ENCODE assay signal across 21 cellular contexts in the genomic region with DNA sequence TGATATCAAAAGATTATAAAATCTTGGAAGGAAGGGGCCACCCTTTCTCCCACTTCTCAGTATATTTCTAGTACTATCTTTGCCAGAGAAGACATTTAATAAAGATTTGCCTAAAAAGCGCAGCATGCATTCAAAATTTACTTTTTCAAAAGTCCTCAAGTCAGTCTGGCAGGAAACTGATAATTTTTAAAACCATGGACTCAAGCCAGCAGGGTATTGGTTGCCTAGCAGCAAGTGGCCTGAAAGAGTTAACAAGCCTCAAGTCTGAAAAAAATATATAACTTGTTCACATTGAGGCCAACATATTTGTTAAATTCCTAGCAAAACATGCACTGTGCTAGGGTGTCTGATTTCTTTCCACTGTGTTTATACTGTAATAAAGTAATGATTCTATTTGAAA.
DNase-seq lines count a peak whose midpoint lies in the region; ATAC-seq, FAIRE-seq and TF ChIP-seq lines count a peak whose summit lies in the region.
"Had no signal": no experiment of that assay in that cellular context is flagged by ENCODE, and none has a peak within 500 bp of the region (broad histone marks: within the 10 kb centered on the region; RNA-seq: fewer than 3 reads in every experiment).

No MANE protein-coding gene starts in this region.

- no peaks in the 10 kb centered on the region for H3K9me3 Mint-ChIP-seq in activated CD8-positive, alpha-beta T cell treated with anti-CD3 and anti-CD28 coated beads for 36 hours
- H3K9me3 Mint-ChIP-seq in activated T-cell treated with anti-CD3 and anti-CD28 coated beads, Interleukin-2, amount 50 U/mL, for 72 hours = no peaks in the 10 kb centered on the region

- no TSS peak for BruUV-seq in K562 (replicated peaks; lab: Mats Ljungman, UMichigan)

- H3K9ac ChIP-seq in K562 (ENCODE audit: insufficient read depth in 1 of 2, low read depth in 2 of 2, low read length in 2 of 2) = 0 out of 4 replicates have a peak overlapping the region, but pooled peaks of 1 of the 2 experiments have one; percentile 7

- no peak overlapping the region for H2AFZ ChIP-seq in K562 (ENCODE audit: low read depth, low read length)

- no peaks in the 10 kb centered on the region for H3K36me3 Mint-ChIP-seq in activated CD8-positive, alpha-beta T cell treated with anti-CD3 and anti-CD28 coated beads for 36 hours (ENCODE audit: low read depth)
- no peaks in the 10 kb centered on the region for H3K36me3 Mint-ChIP-seq in activated T-cell treated with anti-CD3 and anti-CD28 coated beads, Interleukin-2, amount 50 U/mL, for 72 hours (ENCODE audit: insufficient read depth in 2 of 2)
- H3K36me3 Mint-ChIP-seq: IgD-negative memory B cell had no signal

- peak; percentile 67 for FAIRE-seq in K562 (lab: Jason Lieb, UNC)
- FAIRE-seq: A204.1, GM12892, GM18507, HepG2 had no signal

- H3K36me3 ChIP-seq in K562 (ENCODE audit: control insufficient read depth, insufficient read depth, low read length) = peaks cover 7% of the 10 kb centered on the region

- H3K4me3 ChIP-seq in K562 = no peak overlapping the region

- no peaks in the 10 kb centered on the region for H3K27me3 ChIP-seq in K562 (ENCODE audit: control insufficient read depth in 2 of 2, insufficient read depth in 2 of 2, low read length in 2 of 2)

- POLR2A ChIA-PET in K562 (lab: Yijun Ruan, JAX) = no interaction called here
- POLR2A ChIA-PET in activated CD8-positive, alpha-beta T cell treated with anti-CD3 and anti-CD28 coated beads for 36 hours (lab: Charles Lee) = interaction anchor here (0.6 kb wide), 1 partner anchor 8 kb away, joined by 3 read pairs; no protein-coding TSS in a partner anchor

- peaks cover 0 to 41% of the 10 kb centered on the region in 2 experiments; a peak in 2 of 5 replicates for H3K4me1 ChIP-seq in K562 (replicated peaks in 1 of 2; ENCODE audit: control insufficient read depth in 2 of 2, insufficient read depth in 2 of 2, low read length in 2 of 2)

- CTCF ChIA-PET in K562 (lab: Yijun Ruan, JAX; ENCODE audit: low intra/inter-chr PET ratio) = no interaction called here
- CTCF ChIA-PET in activated CD8-positive, alpha-beta T cell treated with anti-CD3 and anti-CD28 coated beads for 36 hours (lab: Charles Lee) = no interaction called here

- peaks cover 3% of the 10 kb centered on the region for H3K9me1 ChIP-seq in K562 (ENCODE audit: control insufficient read depth, insufficient read depth, low read length)

- H4K20me1 ChIP-seq in K562 (replicated peaks; ENCODE audit: control insufficient read depth, insufficient read depth, low read length) = no peaks in the 10 kb centered on the region; the same call in 1 of the 2 replicates

- H3K4me1 Mint-ChIP-seq in activated CD8-positive, alpha-beta T cell treated with anti-CD3 and anti-CD28 coated beads for 36 hours (ENCODE audit: low read depth) = no peaks in the 10 kb centered on the region
- no peaks in the 10 kb centered on the region for H3K4me1 Mint-ChIP-seq in activated T-cell treated with anti-CD3 and anti-CD28 coated beads, Interleukin-2, amount 50 U/mL, for 72 hours (ENCODE audit: low read depth)
- H3K4me1 Mint-ChIP-seq: IgD-negative memory B cell had no signal

- no peaks in the 10 kb centered on the region for H3K9me3 ChIP-seq in K562 (replicated peaks; ENCODE audit: control insufficient read depth, insufficient read depth, low read depth, low read length)

- 0% methylated on average over 1 of the region's 1 CpG for WGBS in K562 (ENCODE audit: insufficient coverage, low coverage, missing lambda C conversion rate)

- no peak overlapping the region for H3K27ac Mint-ChIP-seq in activated CD8-positive, alpha-beta T cell treated with anti-CD3 and anti-CD28 coated beads for 36 hours
- no peak overlapping the region for H3K27ac Mint-ChIP-seq in activated T-cell treated with anti-CD3 and anti-CD28 coated beads, Interleukin-2, amount 50 U/mL, for 72 hours
- H3K27ac Mint-ChIP-seq: CD4-positive, alpha-beta T cell; HFFc6; IgD-negative memory B cell had no signal

- no peak for TF ChIP-seq EP300 in K562 (IDR thresholded peaks at IDR 0.05; ENCODE audit: low read length)

- H3K27ac ChIP-seq in K562 (ENCODE audit: extremely low read depth, low read depth, low read length) = peak overlapping the region; percentile 54; the same call in 2 of the 3 replicates
- H3K27ac ChIP-seq: C4-2B had no signal

- H3K4me3 Mint-ChIP-seq in activated CD8-positive, alpha-beta T cell treated with anti-CD3 and anti-CD28 coated beads for 36 hours = no peak overlapping the region
- no peak overlapping the region for H3K4me3 Mint-ChIP-seq in activated T-cell treated with anti-CD3 and anti-CD28 coated beads, Interleukin-2, amount 50 U/mL, for 72 hours
- H3K4me3 Mint-ChIP-seq: CD4-positive, alpha-beta T cell; HFFc6; IgD-negative memory B cell had no signal

- ATAC-seq in K562 = no peak
- ATAC-seq in activated CD8-positive, alpha-beta T cell treated with anti-CD3 and anti-CD28 coated beads for 36 hours = no peak
- no peak for ATAC-seq in activated T-cell treated with anti-CD3 and anti-CD28 coated beads, Interleukin-2, amount 50 U/mL, for 72 hours (replicated peaks in 1 of 2)
- ATAC-seq: HCT116, HepG2 had no signal

- peaks cover 2% of the 10 kb centered on the region for H3K27me3 Mint-ChIP-seq in activated CD8-positive, alpha-beta T cell treated with anti-CD3 and anti-CD28 coated beads for 36 hours
- H3K27me3 Mint-ChIP-seq in activated T-cell treated with anti-CD3 and anti-CD28 coated beads, Interleukin-2, amount 50 U/mL, for 72 hours (ENCODE audit: low read depth) = peaks cover 22% of the 10 kb centered on the region
- H3K27me3 Mint-ChIP-seq: CD4-positive, alpha-beta T cell; IgD-negative memory B cell had no signal

- in situ Hi-C loops in K562 (cut with MboI) = no loop called here

- peak; percentile 73 for DNase-seq in OCI-M1 (lab: John Stamatoyannopoulos, UW)
- DNase-seq in K562 (ENCODE audit: extremely low read depth in 1 of 4, low spot score in 3 of 4) = peak in 2 of 4 experiments; percentile 23 to 47
- peak; percentile 27 for DNase-seq in iris pigment epithelial cell (ENCODE audit: low read depth)
- DNase-seq in activated CD8-positive, alpha-beta T cell treated with anti-CD3 and anti-CD28 coated beads for 36 hours = no peak
- no peak for DNase-seq in activated T-cell treated with anti-CD3 and anti-CD28 coated beads, Interleukin-2, amount 50 U/mL, for 72 hours
- no peak for DNase-seq in NCI-H1048 (lab: John Stamatoyannopoulos, UW)
- DNase-seq: AML-193; CD4-positive, alpha-beta T cell; DMS153; DMS79; GDM1; GOT3; H7; HFFc6 had no signal

- no peak for TF ChIP-seq POLR2A in K562 (conservative IDR thresholded peaks at IDR 0.05)

- TF ChIP-seq RAD21 in K562 (CRISPR knock-in tag; conservative IDR thresholded peaks at IDR 0.05 in 1 of 2, IDR thresholded peaks at IDR 0.05 in 1 of 2) = no peak

- no peak for TF ChIP-seq CTCF in K562 (IDR thresholded peaks at IDR 0.05 in 2 of 3, conservative IDR thresholded peaks at IDR 0.05 in 1 of 3; ENCODE audit: insufficient read depth in 2 of 3, low read depth in 1 of 3, low read length in 3 of 3)
- TF ChIP-seq CTCF in activated CD8-positive, alpha-beta T cell treated with anti-CD3 and anti-CD28 coated beads for 36 hours (IDR thresholded peaks at IDR 0.05) = no peak

- intact Hi-C loops in K562 (cut with micrococcal nuclease) = no loop called here
- intact Hi-C loops in activated CD8-positive, alpha-beta T cell treated with anti-CD3 and anti-CD28 coated beads for 36 hours (cut with micrococcal nuclease) = no loop called here

- no peak overlapping the region; the same call in 1 of the 2 replicates for H3K4me2 ChIP-seq in K562 (ENCODE audit: insufficient read depth, low read length)

- peaks cover 66% of the 10 kb centered on the region for H3K79me2 ChIP-seq in K562 (ENCODE audit: control insufficient read depth, insufficient read depth, low read length)

TF ChIP-seq in K562, 482 proteins besides CTCF, POLR2A, EP300 and RAD21:
- TF ChIP-seq RFX1 (IDR thresholded peaks at IDR 0.05) (peak; percentile 76), NFIC (IDR thresholded peaks at IDR 0.05) (peak; percentile 47; the same call in 1 of the 2 replicates), CBFA2T3 (IDR thresholded peaks at IDR 0.05) (peak; percentile 10; the same call in 1 of the 2 replicates), ZNF124 (CRISPR knock-in tag; IDR thresholded peaks at IDR 0.05) (no peak)

Comparison
In these comparisons a context has a peak if more than half of its experiments do, and no peak if none do; other contexts are left out.
1. DNase-seq: peak in OCI-M1 (single experiment) and iris pigment epithelial cell (single experiment); none in activated CD8-positive, alpha-beta T cell treated with anti-CD3 and anti-CD28 coated beads for 36 hours (single experiment), activated T-cell treated with anti-CD3 and anti-CD28 coated beads, Interleukin-2, amount 50 U/mL, for 72 hours (0 of 2) and NCI-H1048 (single experiment).